In genomic region chr12:16346931-16347330, GRCh38 we compare ENCODE assay signal across 8 cellular contexts. TPM values are rescaled to one million over a fixed set of nuclear protein-coding genes. Genes with fewer than 3 reads are reported as not detected.
DNase-seq lines count a peak whose midpoint lies in the region; ATAC-seq and TF ChIP-seq lines count a peak whose summit lies in the region.

No MANE protein-coding gene starts in this region.

- H3K4me2 ChIP-seq in trophoblast cell (ENCODE audit: low read length), result peak overlapping the region; percentile 64

- H2BK5ac ChIP-seq in trophoblast cell (ENCODE audit: low read depth, low read length, poor library complexity), result no peak overlapping the region

- peak overlapping the region; percentile 19 for H3K27ac ChIP-seq in foreskin keratinocyte
- no peak overlapping the region for H3K27ac ChIP-seq in trophoblast cell (ENCODE audit: low read depth, low read length)

- ATAC-seq in GM19395 (IDR thresholded peaks at IDR 0.05; ENCODE audit: unreplicated experiment) (peak; percentile 1), foreskin keratinocyte (no peak), GM21526 (IDR thresholded peaks at IDR 0.05; ENCODE audit: low FRiP score, unreplicated experiment) (no peak)

- peaks cover 7% of the 10 kb centered on the region for H3K79me2 ChIP-seq in trophoblast cell (ENCODE audit: control insufficient read depth, insufficient read depth, low read length, poor library complexity)

- H3K4me1 ChIP-seq in foreskin keratinocyte (peaks cover 14% of the 10 kb centered on the region), trophoblast cell (ENCODE audit: control insufficient read depth in 1 of 2, insufficient read depth in 2 of 2, low read length in 2 of 2) (peaks cover 7 to 10% of the 10 kb centered on the region in 2 experiments)

- H3K18ac ChIP-seq in trophoblast cell (ENCODE audit: low read length), result no peak overlapping the region

- no peak overlapping the region for H3K4ac ChIP-seq in trophoblast cell (ENCODE audit: low read depth, low read length)

- no peak overlapping the region for H3K23ac ChIP-seq in trophoblast cell (ENCODE audit: low read length)

- H2AK5ac ChIP-seq in trophoblast cell (ENCODE audit: low read length), result no peak overlapping the region

- peak overlapping the region; percentile 78 for H4K8ac ChIP-seq in trophoblast cell (ENCODE audit: low read depth, low read length)

- no peak overlapping the region for H2BK120ac ChIP-seq in trophoblast cell (ENCODE audit: insufficient read depth, low read length, poor library complexity)

- H3K36me3 ChIP-seq in trophoblast cell (ENCODE audit: control insufficient read depth in 1 of 2, insufficient read depth in 2 of 2, low read length in 2 of 2), result no peaks in the 10 kb centered on the region

- H3K14ac ChIP-seq in trophoblast cell (ENCODE audit: low read length), result no peak overlapping the region

- H3K4me3 ChIP-seq in trophoblast cell (ENCODE audit: low read depth, low read length), result no peak overlapping the region

- no peak overlapping the region for H3K9ac ChIP-seq in trophoblast cell (ENCODE audit: low read length)

- H3K9me3 ChIP-seq in trophoblast cell (ENCODE audit: insufficient read depth, low read depth, low read length), result no peaks in the 10 kb centered on the region

- no peak overlapping the region for H2AFZ ChIP-seq in trophoblast cell (ENCODE audit: insufficient read depth, low read length, poor library complexity)

- peaks cover 11% of the 10 kb centered on the region for H3K79me1 ChIP-seq in trophoblast cell (ENCODE audit: low read length)

- no peak overlapping the region for H4K91ac ChIP-seq in trophoblast cell (ENCODE audit: low read depth, low read length)

- WGBS in trophoblast cell (ENCODE audit: extremely low coverage, insufficient coverage, insufficient read length), result no CpG with 5 or more reads among the region's 6 CpGs

- DNase-seq in SW480 (ENCODE audit: low spot score) (peak; percentile 10), foreskin keratinocyte (no peak), trophoblast cell (no peak), RKO (ENCODE audit: low spot score) (no peak), CD1c-positive myeloid dendritic cell (ENCODE audit: extremely low spot score) (no peak)
- DNase-seq in activated T-cell treated with anti-CD3 and anti-CD28 coated beads, Interleukin-2, amount 50 U/mL, for 1 hour, result no peak

- no peak for TF ChIP-seq CTCF in foreskin keratinocyte (conservative IDR thresholded peaks at IDR 0.05)

- H3K27me3 ChIP-seq in foreskin keratinocyte, result no peaks in the 10 kb centered on the region
- H3K27me3 ChIP-seq in trophoblast cell (ENCODE audit: insufficient read depth, low read length), result no peaks in the 10 kb centered on the region

- no peak overlapping the region for H4K12ac ChIP-seq in trophoblast cell (ENCODE audit: low read depth, low read length)

- peak overlapping the region; percentile 30 for H2BK12ac ChIP-seq in trophoblast cell (ENCODE audit: low read length)

RNA-seq across cellular contexts. Expression of gene MGST1, which starts 0.5 kb away (rescaled TPM):
- total RNA-seq in foreskin keratinocyte, result 125 and 146 TPM in 2 replicates
- polyA plus RNA-seq in foreskin keratinocyte, result 183 and 216 TPM in 2 replicates
- 561 and 590 TPM in 2 replicates for polyA plus RNA-seq in trophoblast cell (2013)
